Comparison of ENCODE assay signal across 8 cellular contexts in the genomic region with DNA sequence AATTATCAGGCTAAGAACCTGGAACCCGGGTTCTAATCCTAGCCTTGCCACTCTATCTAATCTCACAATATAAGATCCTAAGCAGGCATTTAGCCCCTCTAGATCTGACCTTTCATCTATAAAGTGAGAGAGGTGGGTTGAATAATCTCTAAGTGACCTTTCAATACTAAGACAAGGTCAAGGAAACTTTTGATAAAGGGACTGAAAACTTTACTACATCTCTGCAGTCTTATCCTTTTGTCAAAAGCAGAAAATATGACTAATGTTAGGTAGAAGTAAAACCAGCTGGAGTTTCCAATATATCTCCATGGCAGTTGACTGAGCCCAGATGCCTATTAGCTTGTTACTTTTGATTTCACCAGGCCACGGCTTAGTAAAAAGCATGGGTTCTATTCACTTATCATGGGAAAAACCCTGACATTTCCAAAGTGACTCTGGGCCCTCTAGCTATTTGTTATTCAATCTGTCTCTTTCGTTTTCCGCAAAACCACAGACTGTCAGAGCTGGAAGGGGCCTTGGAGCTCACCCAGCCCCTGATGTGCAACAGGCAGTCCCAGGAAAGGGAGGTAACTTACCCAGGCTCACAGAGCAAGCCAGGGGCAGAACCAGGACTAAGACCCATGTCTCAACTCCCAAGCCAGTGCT.
A peak's percentile ranks its signal among the peaks of the same experiment; 100 is the strongest.
DNase-seq lines count a peak whose midpoint lies in the region; TF ChIP-seq lines count a peak whose summit lies in the region.

No MANE protein-coding gene starts in this region.

- no peaks in the 10 kb centered on the region for H3K9me3 Mint-ChIP-seq in neural progenitor cell

- TF ChIP-seq POLR2A in uterus (IDR thresholded peaks at IDR 0.05): no peak

- no peak overlapping the region for H2AFZ ChIP-seq in Karpas-422 (ENCODE audit: low read length)
- no peak overlapping the region for H2AFZ ChIP-seq in neural progenitor cell (replicated peaks)

- H3K79me2 ChIP-seq in Karpas-422 (ENCODE audit: low read length) (peaks cover 96% of the 10 kb centered on the region), neural progenitor cell (ENCODE audit: low read depth) (no peaks in the 10 kb centered on the region)

- H3K9me3 ChIP-seq in Karpas-422 (ENCODE audit: low read length) (no peaks in the 10 kb centered on the region), uterus (no peaks in the 10 kb centered on the region), neural progenitor cell (ENCODE audit: low read depth) (no peaks in the 10 kb centered on the region)

- no peak overlapping the region for H3K27ac Mint-ChIP-seq in neural progenitor cell

- H3K9ac ChIP-seq in Karpas-422 (ENCODE audit: low read length) (peak overlapping the region; percentile 20; the same call in 1 of the 2 replicates), neural progenitor cell (no peak overlapping the region)

- H3K4me3 Mint-ChIP-seq in neural progenitor cell: no peak overlapping the region

- H3K27ac ChIP-seq in Karpas-422 (ENCODE audit: low read length) (peak overlapping the region; percentile 70), uterus (peak overlapping the region; percentile 64 to 72), neural progenitor cell (no peak overlapping the region)

- H3K4me2 ChIP-seq in Karpas-422 (ENCODE audit: low read depth, low read length, poor library complexity, severe bottlenecking): peak overlapping the region; percentile 11
- H3K4me2 ChIP-seq in neural progenitor cell: no peak overlapping the region

- no peak overlapping the region for H3K4me3 ChIP-seq in Karpas-422 (ENCODE audit: low read length)
- H3K4me3 ChIP-seq in fibroblast of mammary gland (ENCODE audit: control insufficient read depth, low read depth, low read length): no peak overlapping the region
- no peak overlapping the region for H3K4me3 ChIP-seq in uterus
- H3K4me3 ChIP-seq in neural progenitor cell: no peak overlapping the region

- H3K4me1 ChIP-seq in Karpas-422 (ENCODE audit: low read length) (peaks cover 89% of the 10 kb centered on the region), uterus (peaks cover 0 to 8% of the 10 kb centered on the region in 2 donors), neural progenitor cell (no peaks in the 10 kb centered on the region)

- intact Hi-C loops in uterus (cut with DNase I; ENCODE audit: low total_unique reads) (no loop called here), posterior cingulate gyrus (cut with DNase I) (no loop called here)

- no peaks in the 10 kb centered on the region for H3K9me2 ChIP-seq in Karpas-422 (replicated peaks; ENCODE audit: insufficient read depth, low read length)

- no peaks in the 10 kb centered on the region for H3F3A ChIP-seq in neural progenitor cell (ENCODE audit: low read depth)

- peaks cover 60% of the 10 kb centered on the region for H3K36me3 ChIP-seq in Karpas-422 (ENCODE audit: insufficient read depth, low read length)
- no peaks in the 10 kb centered on the region for H3K36me3 ChIP-seq in uterus
- H3K36me3 ChIP-seq in neural progenitor cell: no peaks in the 10 kb centered on the region

- peak; percentile 19 for DNase-seq in stimulated activated CD4-positive, alpha-beta T cell treated with anti-CD3 and anti-CD28 coated beads, Interleukin-1b, Interleukin-23, amount 100 ng/mL, for 48 hours
- no peak for DNase-seq in stimulated activated CD4-positive, alpha-beta T cell treated with anti-CD3 and anti-CD28 coated beads, Interleukin-12 subunit alpha, Interleukin-12 subunit beta, amount 100 ng/mL, for 4 hours
- no peak for DNase-seq in Karpas-422
- DNase-seq in fibroblast of mammary gland (ENCODE audit: low read depth): peak; percentile 53
- DNase-seq in uterus: peak in 1 of 2 donors; percentile 39
- DNase-seq in NCI-H146 treated with DMSO at 0.1 percent for 48 hours (lab: John Stamatoyannopoulos, UW; ENCODE audit: unreplicated experiment): no peak
- no peak for DNase-seq in neural progenitor cell (ENCODE audit: low spot score)
- DNase-seq in posterior cingulate gyrus: no peak

- TF ChIP-seq CTCF in fibroblast of mammary gland (conservative IDR thresholded peaks at IDR 0.05; ENCODE audit: control insufficient read depth, insufficient read depth, low read depth, low read length) (no peak), uterus (IDR thresholded peaks at IDR 0.05) (no peak), neural progenitor cell (IDR thresholded peaks at IDR 0.05) (no peak)

- H3K27me3 Mint-ChIP-seq in neural progenitor cell (ENCODE audit: insufficient read depth, low read depth): peaks cover 7% of the 10 kb centered on the region

- peaks cover 17% of the 10 kb centered on the region for H3K4me1 Mint-ChIP-seq in neural progenitor cell

- H3K27me3 ChIP-seq in Karpas-422 (ENCODE audit: low read length) (no peaks in the 10 kb centered on the region), uterus (no peaks in the 10 kb centered on the region), neural progenitor cell (no peaks in the 10 kb centered on the region)

- H4K20me1 ChIP-seq in Karpas-422 (ENCODE audit: insufficient read depth, low read depth, low read length) (no peaks in the 10 kb centered on the region; the same call in 1 of the 2 replicates), neural progenitor cell (ENCODE audit: low read depth) (no peaks in the 10 kb centered on the region)

- H3K36me3 Mint-ChIP-seq in neural progenitor cell: peaks cover 8% of the 10 kb centered on the region

Comparison
In these comparisons a context has a peak if more than half of its experiments do, and no peak if none do; other contexts are left out.
1. DNase-seq: peak in stimulated activated CD4-positive, alpha-beta T cell treated with anti-CD3 and anti-CD28 coated beads, Interleukin-1b, Interleukin-23, amount 100 ng/mL, for 48 hours (single experiment) and fibroblast of mammary gland (single experiment); none in stimulated activated CD4-positive, alpha-beta T cell treated with anti-CD3 and anti-CD28 coated beads, Interleukin-12 subunit alpha, Interleukin-12 subunit beta, amount 100 ng/mL, for 4 hours (single experiment), Karpas-422 (single experiment), NCI-H146 treated with DMSO at 0.1 percent for 48 hours (single experiment), neural progenitor cell (single experiment) and posterior cingulate gyrus (0 of 10).